In genomic region chr11:59358020-59358419, GRCh38 we compare ENCODE assay signal across 29 cellular contexts. TPM values are rescaled to one million over a fixed set of nuclear protein-coding genes. Genes with fewer than 3 reads are reported as not detected.
"Had no signal": no experiment of that assay in that cellular context is flagged by ENCODE, and none has a peak within 500 bp of the region (broad histone marks: within the 10 kb centered on the region; RNA-seq: fewer than 3 reads in every experiment).

No MANE protein-coding gene starts in this region.

- H3K27ac ChIP-seq: stomach, suprapubic skin, testis, thoracic aorta, thyroid gland, tibial artery, tibial nerve, transverse colon, upper lobe of left lung, upper lobe of right lung, uterus, vagina had no signal

- DNase-seq: stimulated activated CD4-positive, alpha-beta T cell treated with anti-CD3 and anti-CD28 coated beads, Interleukin-2, amount 100 ng/mL, for 48 hours; stimulated activated CD4-positive, alpha-beta T cell treated with anti-CD3 and anti-CD28 coated beads, Interleukin-4, amount 100 ng/mL, for 1 hour; stimulated activated CD4-positive, alpha-beta T cell treated with anti-CD3 and anti-CD28 coated beads, Interleukin-4, amount 100 ng/mL, for 4 hours; stimulated activated CD8-positive, alpha-beta memory T cell treated with anti-CD3 and anti-CD28 coated beads, Interleukin-4, amount 100 ng/mL, for 48 hours; stimulated activated naive B cell treated with anti-CD40 and anti-IgM and Interleukin-4, amounts not matched to agents 10 μg/mL and 1 μg/mL and 100 μg/mL, for 72 hours; stimulated activated naive CD4-positive, alpha-beta T cell; stimulated activated naive CD4-positive, alpha-beta T cell treated with Interleukin-2 at 50 U/mL for 16 hours; stimulated activated naive CD8-positive, alpha-beta T cell treated with anti-CD3 and anti-CD28 coated beads, Interleukin-15, amount 100 ng/mL, for 72 hours; stimulated activated naive CD8-positive, alpha-beta T cell treated with anti-CD3 and anti-CD28 coated beads, Interleukin-15, Interleukin-2, amounts not matched to agents 100 U/mL and 50 U/mL, for 24 hours; stomach; substantia nigra; testis; thyroid gland; tibial artery; transverse colon; trophoblast cell; upper lobe of left lung; upper lobe of right lung; uterus had no signal

- H3K4me3 ChIP-seq: stomach, suprapubic skin, testis, thoracic aorta, thyroid gland, tibial artery, tibial nerve, transverse colon, upper lobe of left lung, upper lobe of right lung, uterus, vagina had no signal

- H3K9me3 ChIP-seq: stomach, suprapubic skin, testis, thoracic aorta, thyroid gland, tibial artery, transverse colon, upper lobe of left lung, upper lobe of right lung, vagina had no signal

- H3K27me3 ChIP-seq: stomach, suprapubic skin, testis, thyroid gland, tibial artery, tibial nerve, transverse colon, upper lobe of left lung, upper lobe of right lung, uterus, vagina had no signal

- H3K4me1 ChIP-seq: stomach, suprapubic skin, testis, thyroid gland, tibial artery, tibial nerve, transverse colon, upper lobe of left lung, upper lobe of right lung, uterus, vagina had no signal

- H3K36me3 ChIP-seq: stomach, suprapubic skin, thoracic aorta, thyroid gland, tibial artery, tibial nerve, transverse colon, upper lobe of left lung, upper lobe of right lung, uterus, vagina had no signal

- ATAC-seq: stimulated activated effector memory CD8-positive, alpha-beta T cell treated with anti-CD3 and anti-CD28 coated beads, Interleukin-12 subunit alpha, Interleukin-12 subunit beta, amount 100 ng/mL, for 72 hours; stimulated activated memory B cell treated with anti-CD40 and anti-IgM and Interleukin-4, amounts not matched to agents 10 μg/mL and 1 μg/mL and 100 μg/mL, for 72 hours; stimulated activated naive B cell treated with anti-CD40 and anti-IgM and Interleukin-4, amounts not matched to agents 10 μg/mL and 1 μg/mL and 100 μg/mL, for 72 hours; stimulated activated naive CD8-positive, alpha-beta T cell treated with anti-CD3 and anti-CD28 coated beads, Interleukin-15, amount 100 ng/mL, for 72 hours; stimulated activated naive CD8-positive, alpha-beta T cell treated with anti-CD3 and anti-CD28 coated beads, Interleukin-15, Interleukin-2, amounts not matched to agents 100 U/mL and 50 U/mL, for 24 hours; upper lobe of right lung had no signal

- FAIRE-seq: urothelium cell line had no signal

RNA-seq across cellular contexts. Expression of gene OR5AN1, which starts 0.7 kb away (rescaled TPM):
- total RNA-seq: suprapubic skin, temporal lobe, thoracic aorta, thyroid gland, tibial nerve, transverse colon, upper lobe of left lung, upper lobe of right lung, ureter, urinary bladder, uterus, vagina had no signal
- polyA plus RNA-seq: stomach, urinary bladder had no signal
